ENCODE assay signal across 18 cellular contexts in genomic region chr1:232988572-232989040, GRCh38. TPM values are rescaled to one million over a fixed set of nuclear protein-coding genes. Genes with fewer than 3 reads are reported as not detected.
DNase-seq lines count a peak whose midpoint lies in the region; ATAC-seq, FAIRE-seq and TF ChIP-seq lines count a peak whose summit lies in the region.
"Had no signal": no experiment of that assay in that cellular context is flagged by ENCODE, and none has a peak within 500 bp of the region (broad histone marks: within the 10 kb centered on the region; RNA-seq: fewer than 3 reads in every experiment).

No MANE protein-coding gene starts in this region.

- H3K9me3 ChIP-seq in mucosa of descending colon, result peaks cover 3% of the 10 kb centered on the region
- H3K9me3 ChIP-seq in CD8-positive, alpha-beta memory T cell (ENCODE audit: low read length), result no peaks in the 10 kb centered on the region

- POLR2A ChIA-PET in CD8-positive, alpha-beta memory T cell (lab: Charles Lee), result no interaction called here

- H3K9me3 Mint-ChIP-seq in CD8-positive, alpha-beta memory T cell, result peaks cover 0 to 4% (median 0%) of the 10 kb centered on the region in 5 donors

- H3K4me1 ChIP-seq in mucosa of descending colon (ENCODE audit: low read depth), result peaks cover 3% of the 10 kb centered on the region
- H3K4me1 ChIP-seq in CD8-positive, alpha-beta memory T cell (ENCODE audit: insufficient read depth, low read length), result no peaks in the 10 kb centered on the region
- H3K4me1 ChIP-seq: esophagus squamous epithelium had no signal

- H3K36me3 ChIP-seq in mucosa of descending colon (ENCODE audit: low read depth), result no peaks in the 10 kb centered on the region
- no peaks in the 10 kb centered on the region for H3K36me3 ChIP-seq in CD8-positive, alpha-beta memory T cell (ENCODE audit: insufficient read depth, low read length)

- H3K4me3 ChIP-seq in retinal pigment epithelial cell (ENCODE audit: low read length) (no peak overlapping the region), mucosa of descending colon (no peak overlapping the region)
- no peak overlapping the region for H3K4me3 ChIP-seq in CD8-positive, alpha-beta memory T cell (ENCODE audit: low read length)
- H3K4me3 ChIP-seq: esophagus squamous epithelium, tibial nerve had no signal

- no peaks in the 10 kb centered on the region for H3K27me3 Mint-ChIP-seq in CD8-positive, alpha-beta memory T cell

- intact Hi-C loops in mucosa of descending colon (cut with DNase I, micrococcal nuclease), result no loop called here

- H3K27me3 ChIP-seq in CD8-positive, alpha-beta memory T cell (ENCODE audit: insufficient read depth, low read length, poor library complexity, severe bottlenecking), result no peaks in the 10 kb centered on the region
- H3K27me3 ChIP-seq: esophagus squamous epithelium, tibial nerve had no signal

- H3K4me3 Mint-ChIP-seq in CD8-positive, alpha-beta memory T cell, result no peak overlapping the region
- H3K4me3 Mint-ChIP-seq: brain, nephron progenitor cell, WTC11 had no signal

- H3K4me1 Mint-ChIP-seq in CD8-positive, alpha-beta memory T cell, result no peaks in the 10 kb centered on the region
- H3K4me1 Mint-ChIP-seq: WTC11 had no signal

- DNase-seq in HCEC 1CT (peak; percentile 24), NCI-H69 (lab: John Stamatoyannopoulos, UW) (peak; percentile 47), retinal pigment epithelial cell (ENCODE audit: low read depth) (peak; percentile 96), NCI-H526 treated with DMSO at 0.1 percent for 48 hours (lab: John Stamatoyannopoulos, UW) (no peak), GF-D8 (lab: John Stamatoyannopoulos, UW) (no peak), mucosa of descending colon (no peak)
- no peak for DNase-seq in CD8-positive, alpha-beta memory T cell
- DNase-seq: esophagus squamous epithelium; KBM-7; NCI-H2107; nephron progenitor cell; stimulated activated CD4-positive, alpha-beta T cell treated with anti-CD3 and anti-CD28 coated beads, Interleukin-12 subunit alpha, Interleukin-12 subunit beta, amount 100 ng/mL, for 4 hours had no signal

- TF ChIP-seq CTCF in retinal pigment epithelial cell (conservative IDR thresholded peaks at IDR 0.05; ENCODE audit: low read depth, low read length) (no peak), mucosa of descending colon (IDR thresholded peaks at IDR 0.05) (no peak)

- H3K36me3 Mint-ChIP-seq in CD8-positive, alpha-beta memory T cell, result peaks cover 11 to 88% (median 20%) of the 10 kb centered on the region in 3 donors

- no peak overlapping the region for H3K27ac ChIP-seq in CD8-positive, alpha-beta memory T cell (ENCODE audit: low read depth, low read length)
- H3K27ac ChIP-seq: esophagus squamous epithelium, tibial nerve had no signal

- peak; percentile 96 for FAIRE-seq in endometrium (lab: Jason Lieb, UNC)
- FAIRE-seq: GM12892, islet of Langerhans had no signal

- CTCF ChIA-PET in CD8-positive, alpha-beta memory T cell (lab: Charles Lee), result no interaction called here

- peak overlapping the region in 1 of 8 donors; percentile 76 for H3K27ac Mint-ChIP-seq in CD8-positive, alpha-beta memory T cell
- H3K27ac Mint-ChIP-seq: nephron progenitor cell, WTC11 had no signal

- ATAC-seq in mucosa of descending colon, result no peak
- ATAC-seq: WTC11 had no signal

RNA-seq across cellular contexts. Expression of gene NTPCR, which starts 38.2 kb away (rescaled TPM):
- 10 to 100 TPM; 36.5 to 49.9 (median 46.4) TPM for total RNA-seq in mucosa of descending colon
- 10 to 100 TPM; 29.0 to 31.1 TPM for total RNA-seq in CD8-positive, alpha-beta memory T cell
- 28.0 TPM for polyA plus RNA-seq in CD8-positive, alpha-beta memory T cell

Comparison
In these comparisons a context has a peak if more than half of its experiments do, and no peak if none do; other contexts are left out.
1. DNase-seq: peak in HCEC 1CT (single experiment), NCI-H69 (single experiment) and retinal pigment epithelial cell (single experiment); none in NCI-H526 treated with DMSO at 0.1 percent for 48 hours (single experiment), GF-D8 (single experiment), mucosa of descending colon (0 of 3) and CD8-positive, alpha-beta memory T cell (0 of 5).